8 cellular contexts compared by ENCODE assay signal in the genomic region with DNA sequence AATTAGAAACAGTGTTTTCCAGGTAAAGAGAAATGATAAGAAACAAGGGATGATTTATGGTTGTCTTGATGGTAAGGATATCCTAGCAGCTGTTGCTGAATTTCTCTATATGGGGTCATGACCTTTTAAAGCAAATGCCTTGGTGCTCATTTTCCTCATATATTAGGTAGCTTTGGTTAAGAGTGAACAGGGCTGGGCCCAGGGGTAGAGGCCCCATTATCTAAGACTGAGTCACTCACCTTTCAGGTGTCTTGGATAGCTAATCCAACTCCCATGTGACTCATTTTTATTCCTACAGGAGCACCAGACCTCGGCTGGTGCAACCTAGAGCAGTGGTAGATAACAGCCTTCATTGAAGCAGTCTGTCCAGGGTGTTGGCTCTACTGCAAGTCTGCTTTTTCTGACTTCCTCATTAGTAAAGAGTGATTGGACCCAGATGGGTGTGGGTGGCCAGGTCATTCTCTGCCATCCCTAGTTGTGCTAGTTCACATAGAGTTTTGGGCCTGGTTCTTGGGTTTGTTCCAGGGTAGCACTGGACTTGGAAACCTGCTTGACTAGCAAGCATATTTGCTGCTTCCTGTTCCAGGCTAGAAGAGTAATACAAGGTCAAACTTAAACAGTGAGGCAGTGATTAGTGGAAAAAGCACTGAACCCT. TPM values are rescaled to one million over a fixed set of nuclear protein-coding genes. Genes with fewer than 3 reads are reported as not detected.
DNase-seq lines count a peak whose midpoint lies in the region; ATAC-seq and TF ChIP-seq lines count a peak whose summit lies in the region.

No MANE protein-coding gene starts in this region.

- no peak overlapping the region for H2AK5ac ChIP-seq in IMR-90 (ENCODE audit: low read depth, low read length)

- H4K91ac ChIP-seq in IMR-90 (ENCODE audit: insufficient read depth, low read depth, low read length): no peak overlapping the region

- no peak overlapping the region for H2AK9ac ChIP-seq in IMR-90 (replicated peaks; ENCODE audit: low read depth, low read length, poor library complexity)

- no peak overlapping the region for H2BK15ac ChIP-seq in IMR-90 (ENCODE audit: low read depth, low read length)

- DNase-seq in Ammon's horn (ENCODE audit: low spot score) (peak; percentile 24), IMR-90 (peak; percentile 52), adrenal gland (peak; percentile 33 to 79 (median 61)), kidney glomerular epithelial cell (lab: John Stamatoyannopoulos, UW) (peak; percentile 79)
- no peak for DNase-seq in activated T-cell treated with anti-CD3 and anti-CD28 coated beads, Interleukin-2, amount 50 U/mL, for 48 hours

- no peak for TF ChIP-seq RAD21 in IMR-90 (IDR thresholded peaks at IDR 0.05; ENCODE audit: low read length)

- WGBS in IMR-90 (ENCODE audit: extremely low coverage in 2 of 2, insufficient read length in 1 of 2), 2 experiments: no CpG with 5 or more reads among the region's 1 CpG
- 0 to 29% (median 14%) methylated on average over 1 of the region's 1 CpG for WGBS in adrenal gland, 4 donors

- H3K14ac ChIP-seq in IMR-90 (replicated peaks; ENCODE audit: low read depth, low read length): peak overlapping the region; percentile 28; the same call in 1 of the 2 replicates

- BruUV-seq in IMR-90 (replicated peaks; lab: Mats Ljungman, UMichigan): no TSS peak

- H3K27me3 ChIP-seq in IMR-90 (ENCODE audit: control insufficient read depth, insufficient read depth, low read length) (no peaks in the 10 kb centered on the region), adrenal gland (no peaks in the 10 kb centered on the region)

- peaks cover 51% of the 10 kb centered on the region for H4K20me1 ChIP-seq in IMR-90 (ENCODE audit: insufficient read depth, low read length)

- TF ChIP-seq CTCF in IMR-90 (conservative IDR thresholded peaks at IDR 0.05; ENCODE audit: low read depth, low read length) (no peak), adrenal gland (IDR thresholded peaks at IDR 0.05) (no peak)

- intact Hi-C loops in IMR-90 (cut with micrococcal nuclease) (no loop called here), adrenal gland (cut with DNase I) (loop anchor here (5.0 kb wide), 2 partner anchors 47 to 52 kb away; a partner anchor contains a TSS)

- ATAC-seq in IMR-90 (ENCODE audit: low read depth): peak; percentile 15
- no peak for ATAC-seq in HG03521 (IDR thresholded peaks at IDR 0.05; ENCODE audit: unreplicated experiment)
- no peak for ATAC-seq in HG02759 (IDR thresholded peaks at IDR 0.05; ENCODE audit: unreplicated experiment)

- TF ChIP-seq POLR2A in IMR-90 (IDR thresholded peaks at IDR 0.05; ENCODE audit: low read depth, low read length) (no peak), adrenal gland (IDR thresholded peaks at IDR 0.05) (no peak)

- dilution Hi-C loops in IMR-90 (cut with HindIII; ENCODE audit: low sequenced_read_pairs, unreplicated experiment): no loop called here

- POLR2A ChIA-PET in IMR-90 (lab: Charles Lee; ENCODE audit: unreplicated experiment): interaction anchor here (0.6 to 0.9 kb wide), 2 partner anchors 58 to 487 kb away, joined by 3 to 5 read pairs; a partner anchor contains a TSS

- H3K23ac ChIP-seq in IMR-90 (ENCODE audit: low read depth, low read length): peak overlapping the region; percentile 81

- H3K4me2 ChIP-seq in IMR-90 (ENCODE audit: low read depth, low read length): 0 out of 2 replicates have a peak overlapping the region, but pooled peaks have one; percentile 23

- no peak overlapping the region for H4K5ac ChIP-seq in IMR-90 (ENCODE audit: low read depth, low read length)

- H3K36me3 ChIP-seq in IMR-90 (ENCODE audit: control insufficient read depth, insufficient read depth, low read length) (peaks cover 55% of the 10 kb centered on the region), adrenal gland (replicated peaks in 1 of 2) (peaks cover 0 to 63% of the 10 kb centered on the region in 2 donors)

- peaks cover 35 to 67% of the 10 kb centered on the region in 2 experiments for H3K79me1 ChIP-seq in IMR-90 (ENCODE audit: low read depth in 1 of 2, low read length in 2 of 2)

- peaks cover 10% of the 10 kb centered on the region for H3K9me1 ChIP-seq in IMR-90 (ENCODE audit: insufficient read depth, low read length)

- in situ Hi-C loops in IMR-90 (cut with MboI; ENCODE audit: low sequenced_read_pairs): no loop called here

- CTCF ChIA-PET in IMR-90 (lab: Yijun Ruan, JAX): interaction anchor here (0.7 kb wide), 1 partner anchor 709 kb away, joined by 5 read pairs; no protein-coding TSS in a partner anchor

- no peak overlapping the region for H3K27ac ChIP-seq in IMR-90 (ENCODE audit: insufficient read depth, low read length)
- peak overlapping the region; percentile 11 to 83 (median 43) for H3K27ac ChIP-seq in adrenal gland
- peak overlapping the region; percentile 55 for H3K27ac ChIP-seq in temporal lobe (ENCODE audit: low read depth, low read length)

- no peak overlapping the region for H3K9ac ChIP-seq in IMR-90 (ENCODE audit: low read depth, low read length)

- no peak overlapping the region for H3K56ac ChIP-seq in IMR-90 (ENCODE audit: extremely low read depth, insufficient read depth, low read length)

- H2BK20ac ChIP-seq in IMR-90 (ENCODE audit: low read depth, low read length): no peak overlapping the region

- H2AFZ ChIP-seq in IMR-90 (replicated peaks; ENCODE audit: low read length, poor library complexity): peak overlapping the region; percentile 13

- H3K4me1 ChIP-seq in IMR-90 (ENCODE audit: control insufficient read depth, insufficient read depth, low read length) (peaks cover 3% of the 10 kb centered on the region), adrenal gland (replicated peaks in 1 of 2) (peaks cover 24 to 36% of the 10 kb centered on the region in 2 donors)

- H4K8ac ChIP-seq in IMR-90 (ENCODE audit: low read depth in 2 of 2, low read length in 2 of 2): no peak overlapping the region

- H2BK120ac ChIP-seq in IMR-90 (ENCODE audit: low read depth, low read length): no peak overlapping the region

- peak overlapping the region; percentile 55 for H2BK5ac ChIP-seq in IMR-90 (ENCODE audit: low read depth, low read length, poor library complexity, severe bottlenecking)

- no peak overlapping the region for H3K18ac ChIP-seq in IMR-90 (ENCODE audit: low read depth, low read length)

- H3K4me3 ChIP-seq in IMR-90 (ENCODE audit: insufficient read depth, low read depth, low read length) (no peak overlapping the region), adrenal gland (peak overlapping the region in 1 of 4 donors; percentile 10)

- H3K9me3 ChIP-seq in IMR-90 (ENCODE audit: control insufficient read depth, insufficient read depth, low read length) (no peaks in the 10 kb centered on the region), adrenal gland (replicated peaks in 1 of 3) (no peaks in the 10 kb centered on the region)

- H3K4ac ChIP-seq in IMR-90 (ENCODE audit: low read depth, low read length): 0 out of 2 replicates have a peak overlapping the region, but pooled peaks have one; percentile 19

TF ChIP-seq in IMR-90, 13 proteins besides CTCF, POLR2A, EP300 and RAD21:
- TF ChIP-seq SMC3 (IDR thresholded peaks at IDR 0.05; ENCODE audit: low read depth, low read length) (no peak), CHD1 (IDR thresholded peaks at IDR 0.05; ENCODE audit: low read depth, low read length) (no peak), FOS (IDR thresholded peaks at IDR 0.05; ENCODE audit: low read depth, low read length) (no peak), RFX5 (IDR thresholded peaks at IDR 0.05; ENCODE audit: low read depth, low read length) (no peak), BHLHE40 (IDR thresholded peaks at IDR 0.05; ENCODE audit: low read depth, low read length) (no peak), CEBPB (IDR thresholded peaks at IDR 0.05; ENCODE audit: low read depth, low read length) (no peak), MAFK (IDR thresholded peaks at IDR 0.05; ENCODE audit: low read depth, low read length) (no peak)
- TF ChIP-seq, protein P1, sequence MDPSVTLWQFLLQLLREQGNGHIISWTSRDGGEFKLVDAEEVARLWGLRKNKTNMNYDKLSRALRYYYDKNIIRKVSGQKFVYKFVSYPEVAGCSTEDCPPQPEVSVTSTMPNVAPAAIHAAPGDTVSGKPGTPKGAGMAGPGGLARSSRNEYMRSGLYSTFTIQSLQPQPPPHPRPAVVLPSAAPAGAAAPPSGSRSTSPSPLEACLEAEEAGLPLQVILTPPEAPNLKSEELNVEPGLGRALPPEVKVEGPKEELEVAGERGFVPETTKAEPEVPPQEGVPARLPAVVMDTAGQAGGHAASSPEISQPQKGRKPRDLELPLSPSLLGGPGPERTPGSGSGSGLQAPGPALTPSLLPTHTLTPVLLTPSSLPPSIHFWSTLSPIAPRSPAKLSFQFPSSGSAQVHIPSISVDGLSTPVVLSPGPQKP (IDR thresholded peaks at IDR 0.05; ENCODE audit: borderline replicate concordance, low read depth, low read length): no peak

RNA-seq across cellular contexts. Expression of a gene that starts 37.4 kb away (rescaled TPM):
- total RNA-seq in IMR-90 (2012; rRNA removed): 193 and 229 TPM in 2 replicates
- 80.5 and 88.5 TPM in 2 replicates for polyA plus RNA-seq in IMR-90 (2012; rRNA removed)
- polyA plus RNA-seq in IMR-90 (2012; cell fraction: cytosol; rRNA removed): 42.5 and 47.0 TPM in 2 replicates
- 75.5 and 127 TPM in 2 replicates for polyA plus RNA-seq in IMR-90 (2012; cell fraction: nucleus; rRNA removed; ENCODE audit: low replicate concordance)
- 100 to 1,000 TPM in 7 of 8 donors, 10 to 100 TPM in 1; 90.8 to 152 (median 118) TPM for total RNA-seq in adrenal gland
- 10 to 100 TPM; 26.3 to 80.2 (median 31.2) TPM for polyA plus RNA-seq in adrenal gland
- total RNA-seq in temporal lobe: 134 TPM

RNA-seq across cellular contexts. Expression of a gene that starts 47.4 kb away (rescaled TPM):
- not detected in 2 replicates for total RNA-seq in IMR-90 (2012; rRNA removed)
- polyA plus RNA-seq in IMR-90 (2012; rRNA removed): not detected in 2 replicates
- polyA plus RNA-seq in IMR-90 (2012; cell fraction: cytosol; rRNA removed): not detected in 2 replicates
- not detected in 2 replicates for polyA plus RNA-seq in IMR-90 (2012; cell fraction: nucleus; rRNA removed; ENCODE audit: low replicate concordance)
- not detected for total RNA-seq in adrenal gland
- not detected for polyA plus RNA-seq in adrenal gland
- not detected for total RNA-seq in temporal lobe

RNA-seq across cellular contexts. Expression of a gene that starts 57.7 kb away (rescaled TPM):
- total RNA-seq in IMR-90 (2012; rRNA removed) (40.3 and 48.9 TPM in 2 replicates), adrenal gland (100 to 1,000 TPM; 145 to 327 (median 257) TPM), temporal lobe (44.0 TPM)
- polyA plus RNA-seq in IMR-90 (2012; rRNA removed) (107 and 137 TPM in 2 replicates), adrenal gland (100 to 1,000 TPM in 2 of 3 donors, 10 to 100 TPM in 1; 33.8 to 150 (median 131) TPM)
- 241 and 354 TPM in 2 replicates for polyA plus RNA-seq in IMR-90 (2012; cell fraction: cytosol; rRNA removed)
- polyA plus RNA-seq in IMR-90 (2012; cell fraction: nucleus; rRNA removed; ENCODE audit: low replicate concordance): 109 and 132 TPM in 2 replicates

Comparison
In these comparisons a context has a peak if more than half of its experiments do, and no peak if none do; other contexts are left out.
1. DNase-seq: peak in Ammon's horn (single experiment), IMR-90 (single experiment), adrenal gland (7 of 7) and kidney glomerular epithelial cell (single experiment); none in activated T-cell treated with anti-CD3 and anti-CD28 coated beads, Interleukin-2, amount 50 U/mL, for 48 hours (0 of 2).